ENCODE assay signal across 19 cellular contexts in the genomic region with DNA sequence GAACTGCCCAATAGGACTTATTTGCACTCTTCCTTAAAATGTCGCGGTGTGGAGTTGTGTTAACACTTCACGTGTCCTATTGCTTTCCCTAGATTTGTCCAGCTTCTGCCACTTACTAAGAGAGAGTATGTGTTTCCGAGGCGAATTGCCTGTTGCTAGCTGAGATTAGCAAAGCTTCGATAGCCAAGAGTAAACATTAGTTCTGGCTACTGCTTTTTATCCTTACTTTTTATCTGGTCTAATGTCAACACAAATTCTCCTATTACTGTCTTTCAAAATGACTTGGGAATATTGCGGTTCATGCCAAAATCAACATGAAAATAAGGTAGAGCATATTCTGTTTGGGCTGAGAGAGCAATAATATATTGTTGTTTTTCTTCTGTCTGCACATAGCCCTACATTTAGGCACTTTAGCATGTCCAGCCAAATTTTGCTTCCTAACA.
DNase-seq lines count a peak whose midpoint lies in the region; ATAC-seq, FAIRE-seq and TF ChIP-seq lines count a peak whose summit lies in the region.
"Had no signal": no experiment of that assay in that cellular context is flagged by ENCODE, and none has a peak within 500 bp of the region (broad histone marks: within the 10 kb centered on the region; RNA-seq: fewer than 3 reads in every experiment).

No MANE protein-coding gene starts in this region.

- DNase-seq in DMS53 (lab: John Stamatoyannopoulos, UW), result peak; percentile 3
- no peak for DNase-seq in DMS53 treated with DMSO at 0.1 percent for 48 hours (lab: John Stamatoyannopoulos, UW; ENCODE audit: unreplicated experiment)
- DNase-seq in Panc1 (ENCODE audit: low read depth, low spot score), result peak; percentile 57
- DNase-seq in skeletal muscle cell (ENCODE audit: low read depth), result no peak
- DNase-seq in GM19239 (ENCODE audit: insufficient read length, low spot score), result no peak
- DNase-seq: activated CD4-positive, alpha-beta T cell treated with anti-CD3 and anti-CD28 coated beads for 4 hours; activated naive CD8-positive, alpha-beta T cell treated with anti-CD3 and anti-CD28 coated beads for 36 hours; erythroblast; naive B cell; NCI-H1105 treated with DMSO at 0.1 percent for 48 hours; retina; stimulated activated CD4-positive, alpha-beta T cell treated with anti-CD3 and anti-CD28 coated beads, Interleukin-4, amount 100 ng/mL, for 24 hours; T-helper 17 cell; upper lobe of right lung had no signal

- H3K36me3 ChIP-seq in Panc1 (ENCODE audit: control insufficient read depth, insufficient read depth, low read length), result no peaks in the 10 kb centered on the region
- H3K36me3 ChIP-seq in endocrine pancreas (ENCODE audit: control insufficient read depth, insufficient read depth, low read length), result no peaks in the 10 kb centered on the region
- H3K36me3 ChIP-seq: upper lobe of right lung had no signal

- no peak for FAIRE-seq in GM19239 (lab: Jason Lieb, UNC)
- FAIRE-seq: A204.1, colon had no signal

- CTCF ChIA-PET in Panc1 (lab: Charles Lee), result no interaction called here

- POLR2A ChIA-PET in Panc1 (lab: Charles Lee), result no interaction called here

- H3K27me3 ChIP-seq in Panc1 (ENCODE audit: control insufficient read depth, insufficient read depth, low read length) (no peaks in the 10 kb centered on the region), endocrine pancreas (ENCODE audit: control insufficient read depth, insufficient read depth, low read length) (no peaks in the 10 kb centered on the region)
- H3K27me3 ChIP-seq: upper lobe of right lung had no signal

- peak overlapping the region; percentile 52 for H3K27ac ChIP-seq in Panc1 (ENCODE audit: low read length)
- H3K27ac ChIP-seq: upper lobe of right lung had no signal

- intact Hi-C loops in Panc1 (cut with micrococcal nuclease; ENCODE audit: unreplicated experiment), result loop anchor here (5.0 kb wide), 1 partner anchor 91 kb away; the partner anchor contains the start of gene VEGFC

- H3K4me3 ChIP-seq in Panc1 (ENCODE audit: low read depth in 2 of 2, low read length in 2 of 2) (peak overlapping the region; percentile 24 to 36), endocrine pancreas (ENCODE audit: control insufficient read depth, insufficient read depth, low read length) (peak overlapping the region; percentile 67), skeletal muscle cell (ENCODE audit: low read depth, low read length) (peak overlapping the region; percentile 7)
- H3K4me3 ChIP-seq: upper lobe of right lung had no signal

- no TSS peak for BruUV-seq in Panc1 (replicated peaks; lab: Mats Ljungman, UMichigan)

- H3K9me3 ChIP-seq in Panc1 (ENCODE audit: control insufficient read depth, insufficient read depth, low read depth, low read length) (no peaks in the 10 kb centered on the region; the same call in 1 of the 2 replicates), endocrine pancreas (ENCODE audit: control insufficient read depth, low read length) (no peaks in the 10 kb centered on the region)
- H3K9me3 ChIP-seq: upper lobe of right lung had no signal

- peaks cover 11% of the 10 kb centered on the region; the same call in 1 of the 2 replicates for H3K4me1 ChIP-seq in Panc1 (ENCODE audit: control insufficient read depth, insufficient read depth, low read length)
- peaks cover 8% of the 10 kb centered on the region for H3K4me1 ChIP-seq in endocrine pancreas (ENCODE audit: control insufficient read depth, insufficient read depth, low read length)
- H3K4me1 ChIP-seq: upper lobe of right lung had no signal

- H3K9ac ChIP-seq in endocrine pancreas (ENCODE audit: control insufficient read depth, insufficient read depth, low read length), result no peak overlapping the region

- ATAC-seq in Panc1, result peak; percentile 76
- ATAC-seq in HG02798 (IDR thresholded peaks at IDR 0.05; ENCODE audit: poor library complexity, unreplicated experiment), result no peak
- no peak for ATAC-seq in HG03139 (IDR thresholded peaks at IDR 0.05; ENCODE audit: unreplicated experiment)
- ATAC-seq: T-helper 17 cell, upper lobe of right lung had no signal

- in situ Hi-C loops in Panc1 (cut with HindIII; ENCODE audit: low pct_unique_long_range_greater_than_20kb, low sequenced_read_pairs), result no loop called here

- TF ChIP-seq CTCF in Panc1 (IDR thresholded peaks at IDR 0.05), result no peak

Comparison
In these comparisons a context has a peak if more than half of its experiments do, and no peak if none do; other contexts are left out.
1. DNase-seq: peak in DMS53 (single experiment) and Panc1 (single experiment); none in DMS53 treated with DMSO at 0.1 percent for 48 hours (single experiment), skeletal muscle cell (single experiment) and GM19239 (single experiment).
2. H3K4me3 ChIP-seq: peak in every context shown above with its lines; median percentile 67 in endocrine pancreas; 30 in Panc1; 7 in skeletal muscle cell.